ENCODE assay signal across 29 cellular contexts in the genomic region with DNA sequence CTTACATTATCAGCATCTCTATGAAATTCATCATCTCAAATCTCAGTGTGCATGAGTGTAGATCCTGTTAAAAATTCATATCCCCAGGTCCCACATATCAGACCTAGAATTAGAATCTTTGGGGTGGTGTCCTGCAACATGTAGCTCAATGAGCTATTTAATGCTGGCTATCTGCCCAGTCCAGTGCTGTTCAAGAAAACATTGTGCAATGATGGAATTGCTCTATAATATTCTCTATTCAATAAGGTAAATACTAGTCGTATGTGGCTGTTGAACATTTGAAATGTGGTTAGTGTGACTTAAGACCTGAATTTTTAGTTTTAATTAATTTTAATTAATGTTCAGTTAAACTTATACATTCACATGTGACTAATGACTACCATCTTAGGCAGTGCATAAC.
A peak's percentile ranks its signal among the peaks of the same experiment; 100 is the strongest.
DNase-seq lines count a peak whose midpoint lies in the region; ATAC-seq and TF ChIP-seq lines count a peak whose summit lies in the region.
"Had no signal": no experiment of that assay in that cellular context is flagged by ENCODE, and none has a peak within 500 bp of the region (broad histone marks: within the 10 kb centered on the region; RNA-seq: fewer than 3 reads in every experiment).

No MANE protein-coding gene starts in this region.

- H3K4me1 ChIP-seq in smooth muscle cell (ENCODE audit: low read depth), result no peaks in the 10 kb centered on the region
- H3K4me1 ChIP-seq: ascending aorta, neural progenitor cell, thyroid gland had no signal

- TF ChIP-seq CTCF in choroid plexus epithelial cell (conservative IDR thresholded peaks at IDR 0.05; ENCODE audit: low read depth, low read length) (no peak), coronary artery (IDR thresholded peaks at IDR 0.05) (no peak), smooth muscle cell (IDR thresholded peaks at IDR 0.05; ENCODE audit: borderline replicate concordance, insufficient read depth, poor library complexity, severe bottlenecking) (no peak)

- H3K27ac ChIP-seq in coronary artery, result no peak overlapping the region
- no peak overlapping the region for H3K27ac ChIP-seq in smooth muscle cell (ENCODE audit: low read depth)
- H3K27ac ChIP-seq: ascending aorta, neural progenitor cell, thyroid gland had no signal

- H3K27me3 ChIP-seq in smooth muscle cell (ENCODE audit: low read depth), result no peaks in the 10 kb centered on the region
- H3K27me3 ChIP-seq: ascending aorta, neural progenitor cell, thyroid gland had no signal

- H2AFZ ChIP-seq in smooth muscle cell (ENCODE audit: low read depth), result no peak overlapping the region

- H3K4me2 ChIP-seq in smooth muscle cell, result no peak overlapping the region
- H3K4me2 ChIP-seq: neural progenitor cell had no signal

- peak; percentile 23 for ATAC-seq in left lobe of liver
- ATAC-seq in GM21619 (IDR thresholded peaks at IDR 0.05; ENCODE audit: unreplicated experiment), result no peak
- ATAC-seq: left ventricle myocardium superior, Panc1, right cardiac atrium, T-helper 17 cell had no signal

- H3K36me3 ChIP-seq in smooth muscle cell (ENCODE audit: low read depth), result no peaks in the 10 kb centered on the region
- H3K36me3 ChIP-seq: ascending aorta, neural progenitor cell, thyroid gland had no signal

- 94% methylated on average over 1 of the region's 1 CpG for WGBS in smooth muscle cell (ENCODE audit: low lambda C conversion rate)

- no peaks in the 10 kb centered on the region for H3K79me2 ChIP-seq in smooth muscle cell (ENCODE audit: low read depth)

- no peak for TF ChIP-seq RAD21 in Ishikawa (IDR thresholded peaks at IDR 0.05; ENCODE audit: low read depth)

- DNase-seq in COR-L47 (lab: John Stamatoyannopoulos, UW) (peak; percentile 58), choroid plexus epithelial cell (ENCODE audit: low read depth) (peak; percentile 40), left lobe of liver (ENCODE audit: low spot score) (no peak), coronary artery (ENCODE audit: low spot score) (no peak), smooth muscle cell (lab: John Stamatoyannopoulos, UW; ENCODE audit: unreplicated experiment) (no peak)
- DNase-seq: ACHN; activated CD4-positive, CD25-positive, alpha-beta regulatory T cell; activated gamma-delta T cell; activated T-cell treated with anti-CD3 and anti-CD28 coated beads, Interleukin-2, amount 50 U/mL, for 24 hours; CD8-positive, alpha-beta memory T cell; central memory CD4-positive, alpha-beta T cell; dermis blood vessel endothelial cell; HCEC 1CT; islet precursor cell; left ventricle myocardium superior; MV-4-11; NCI-H1694 treated with DMSO at 0.1 percent for 48 hours; NCI-H524 treated with DMSO at 0.1 percent for 48 hours; posterior cingulate gyrus; right cardiac atrium; stimulated activated CD4-positive, alpha-beta T cell treated with anti-CD3 and anti-CD28 coated beads, Interleukin-12 subunit alpha, Interleukin-12 subunit beta, amount 100 ng/mL, for 4 hours; stimulated activated CD4-positive, alpha-beta T cell treated with anti-CD3 and anti-CD28 coated beads, Interleukin-2, amount 100 ng/mL, for 48 hours; T-helper 17 cell; thyroid gland had no signal

- H3K9me3 ChIP-seq in smooth muscle cell (replicated peaks; ENCODE audit: low read depth), result no peaks in the 10 kb centered on the region
- H3K9me3 ChIP-seq: ascending aorta, thyroid gland had no signal

- H3F3A ChIP-seq in smooth muscle cell (ENCODE audit: low read depth), result no peaks in the 10 kb centered on the region

- H4K20me1 ChIP-seq in smooth muscle cell (ENCODE audit: low read depth), result no peaks in the 10 kb centered on the region

- no peak overlapping the region for H3K4me3 ChIP-seq in choroid plexus epithelial cell (ENCODE audit: low read depth, low read length)
- H3K4me3 ChIP-seq in coronary artery, result no peak overlapping the region
- no peak overlapping the region for H3K4me3 ChIP-seq in smooth muscle cell
- H3K4me3 ChIP-seq: ascending aorta, neural progenitor cell, thyroid gland had no signal

- no peak overlapping the region for H3K9ac ChIP-seq in smooth muscle cell (ENCODE audit: low read depth)
- H3K9ac ChIP-seq: neural progenitor cell had no signal

- TF ChIP-seq EP300 in Ishikawa (IDR thresholded peaks at IDR 0.05; ENCODE audit: borderline replicate concordance), result no peak

TF ChIP-seq in Ishikawa, 13 proteins besides CTCF, POLR2A, EP300 and RAD21:
- TF ChIP-seq YY1 (IDR thresholded peaks at IDR 0.05; ENCODE audit: low read depth) (no peak), CEBPB (IDR thresholded peaks at IDR 0.05) (peak; percentile 60; the same call in 1 of the 2 replicates)

Comparison
In these comparisons a context has a peak if more than half of its experiments do, and no peak if none do; other contexts are left out.
1. DNase-seq: peak in COR-L47 (single experiment) and choroid plexus epithelial cell (single experiment); none in left lobe of liver (single experiment), coronary artery (single experiment) and smooth muscle cell (single experiment).